In genomic region chr2:20930928-20931327, GRCh38 we compare ENCODE assay signal across 18 cellular contexts.
DNase-seq lines count a peak whose midpoint lies in the region; ATAC-seq, FAIRE-seq and TF ChIP-seq lines count a peak whose summit lies in the region.
"Had no signal": no experiment of that assay in that cellular context is flagged by ENCODE, and none has a peak within 500 bp of the region (broad histone marks: within the 10 kb centered on the region; RNA-seq: fewer than 3 reads in every experiment).

No MANE protein-coding gene starts in this region.

- ATAC-seq in sciatic nerve (peak; percentile 44), GM21423 (IDR thresholded peaks at IDR 0.05; ENCODE audit: unreplicated experiment) (no peak), GM19467 (IDR thresholded peaks at IDR 0.05; ENCODE audit: unreplicated experiment) (no peak)
- ATAC-seq: natural killer cell treated with Interleukin-12 subunit alpha and Interleukin-12 subunit beta and Interleukin-15 and Interleukin-18, amount 100 ng/mL, for 72 hours; PC-3 had no signal

- no peak overlapping the region for H2AFZ ChIP-seq in hepatocyte

- H3K9me2 ChIP-seq in hepatocyte (replicated peaks; ENCODE audit: insufficient read depth), result no peaks in the 10 kb centered on the region

- no peak for TF ChIP-seq POLR2A in H54 (IDR thresholded peaks at IDR 0.05; ENCODE audit: low read depth, low read length)

- WGBS in hepatocyte (ENCODE audit: low lambda C conversion rate, missing lambda C conversion rate), result 31% methylated on average over 3 of the region's 3 CpGs

- H3K36me3 ChIP-seq in hepatocyte (replicated peaks; ENCODE audit: insufficient read depth, low read depth), result no peaks in the 10 kb centered on the region

- FAIRE-seq in H54 (lab: Jason Lieb, UNC), result no peak

- H3K4me2 ChIP-seq in hepatocyte, result no peak overlapping the region

- H4K20me1 ChIP-seq in hepatocyte (ENCODE audit: insufficient read depth, poor library complexity, severe bottlenecking), result no peaks in the 10 kb centered on the region

- H3K9me3 ChIP-seq in hepatocyte (ENCODE audit: low read depth), result no peaks in the 10 kb centered on the region

- no peak overlapping the region for H3K4me3 ChIP-seq in hepatocyte

- H3K79me2 ChIP-seq in hepatocyte, result no peaks in the 10 kb centered on the region

- H3K27me3 ChIP-seq in hepatocyte, result no peaks in the 10 kb centered on the region

- no peak for TF ChIP-seq CTCF in hepatocyte (IDR thresholded peaks at IDR 0.05; ENCODE audit: poor library complexity)

- intact Hi-C loops in sciatic nerve (cut with DNase I), result no loop called here

- H3K27ac ChIP-seq in hepatocyte, result no peak overlapping the region
- H3K27ac ChIP-seq: HL-60 had no signal

- DNase-seq in H54 (ENCODE audit: insufficient read length, low spot score) (peak; percentile 22), amniotic epithelial cell (ENCODE audit: low read depth) (peak; percentile 93), hepatocyte (ENCODE audit: low spot score) (peak; percentile 52), sciatic nerve (ENCODE audit: low spot score) (no peak), HUDEP-2 (lab: John Stamatoyannopoulos, UW; ENCODE audit: unreplicated experiment in 76 of 76) (no peak)
- DNase-seq in stimulated activated CD4-positive, alpha-beta T cell treated with anti-CD3 and anti-CD28 coated beads, Interleukin-2, amount 100 ng/mL, for 24 hours, result no peak
- DNase-seq: activated effector memory CD4-positive, alpha-beta T cell treated with Interleukin-2 at 50 U/mL for 16 hours; caudate nucleus; CD8-positive, alpha-beta memory T cell; immature natural killer cell; NCI-H1048; NCI-H345; PC-3; T-helper 9 cell had no signal

- H3K4me1 ChIP-seq in hepatocyte (ENCODE audit: insufficient read depth), result no peaks in the 10 kb centered on the region

Comparison
In these comparisons a context has a peak if more than half of its experiments do, and no peak if none do; other contexts are left out.
1. DNase-seq: peak in H54 (single experiment), amniotic epithelial cell (single experiment) and hepatocyte (single experiment); none in sciatic nerve (single experiment), stimulated activated CD4-positive, alpha-beta T cell treated with anti-CD3 and anti-CD28 coated beads, Interleukin-2, amount 100 ng/mL, for 24 hours (0 of 2) and HUDEP-2 (0 of 76).